ENCODE assay signal across 8 cellular contexts in genomic region chr18:10851824-10852225, GRCh38.
DNase-seq lines count a peak whose midpoint lies in the region; ATAC-seq and TF ChIP-seq lines count a peak whose summit lies in the region.

No MANE protein-coding gene starts in this region.

- H3K27me3 Mint-ChIP-seq in neural progenitor cell (ENCODE audit: insufficient read depth, low read depth), result no peaks in the 10 kb centered on the region

- ATAC-seq in DND-41 (ENCODE audit: insufficient read depth, low read depth), result peak; percentile 49; the same call in 1 of the 3 replicates
- ATAC-seq in GM21447 (IDR thresholded peaks at IDR 0.05; ENCODE audit: unreplicated experiment), result no peak
- no peak for ATAC-seq in GM21381 (IDR thresholded peaks at IDR 0.05; ENCODE audit: unreplicated experiment)
- no peak for ATAC-seq in GM21717 (IDR thresholded peaks at IDR 0.05; ENCODE audit: unreplicated experiment)

- no peaks in the 10 kb centered on the region for H3K36me3 Mint-ChIP-seq in neural progenitor cell

- H3K27ac ChIP-seq in DND-41 (ENCODE audit: low read length) (no peak overlapping the region), PC-9 (no peak overlapping the region), neural progenitor cell (no peak overlapping the region)

- DNase-seq in DND-41 (no peak), HuH-7.5 (ENCODE audit: low spot score) (peak; percentile 19), PC-9 (no peak), epithelial cell of esophagus (ENCODE audit: low read depth) (peak; percentile 44), neural progenitor cell (ENCODE audit: low spot score) (peak; percentile 62)

- no peak overlapping the region for H3K27ac Mint-ChIP-seq in neural progenitor cell

- no peak overlapping the region for H3K4me2 ChIP-seq in DND-41 (ENCODE audit: insufficient read depth, low read length)
- no peak overlapping the region for H3K4me2 ChIP-seq in PC-9
- no peak overlapping the region for H3K4me2 ChIP-seq in neural progenitor cell

- no peaks in the 10 kb centered on the region; the same call in 1 of the 2 replicates for H3K4me1 ChIP-seq in DND-41 (ENCODE audit: insufficient read depth, low read length)
- H3K4me1 ChIP-seq in PC-9 (replicated peaks; ENCODE audit: insufficient read depth), result no peaks in the 10 kb centered on the region
- H3K4me1 ChIP-seq in neural progenitor cell, result no peaks in the 10 kb centered on the region

- BruUV-seq in PC-9 (replicated peaks; lab: Mats Ljungman, UMichigan), result no TSS peak

- H3K9me3 ChIP-seq in DND-41 (ENCODE audit: insufficient read depth, low read length, severe bottlenecking), result no peaks in the 10 kb centered on the region
- no peaks in the 10 kb centered on the region for H3K9me3 ChIP-seq in PC-9 (ENCODE audit: insufficient read depth, low read depth)
- no peaks in the 10 kb centered on the region for H3K9me3 ChIP-seq in neural progenitor cell (ENCODE audit: low read depth)

- CTCF ChIA-PET in PC-9 (lab: Charles Lee), result no interaction called here

- H3K9ac ChIP-seq in DND-41 (ENCODE audit: low read depth, low read length) (no peak overlapping the region), neural progenitor cell (no peak overlapping the region)

- H3K4me3 Mint-ChIP-seq in neural progenitor cell, result no peak overlapping the region

- H3K9me3 Mint-ChIP-seq in neural progenitor cell, result no peaks in the 10 kb centered on the region

- peaks cover 14% of the 10 kb centered on the region for H3K27me3 ChIP-seq in DND-41 (ENCODE audit: insufficient read depth, low read length, poor library complexity)
- H3K27me3 ChIP-seq in PC-9 (ENCODE audit: insufficient read depth, low read depth), result peaks cover 30% of the 10 kb centered on the region
- H3K27me3 ChIP-seq in neural progenitor cell, result no peaks in the 10 kb centered on the region

- H3F3A ChIP-seq in PC-9 (ENCODE audit: insufficient read depth, low read depth) (no peaks in the 10 kb centered on the region), neural progenitor cell (ENCODE audit: low read depth) (no peaks in the 10 kb centered on the region)

- H3K79me2 ChIP-seq in DND-41 (ENCODE audit: insufficient read depth, low read length) (no peaks in the 10 kb centered on the region), PC-9 (ENCODE audit: low read depth) (no peaks in the 10 kb centered on the region), neural progenitor cell (ENCODE audit: low read depth) (no peaks in the 10 kb centered on the region)

- H3K36me3 ChIP-seq in DND-41 (ENCODE audit: insufficient read depth, low read length) (no peaks in the 10 kb centered on the region), PC-9 (ENCODE audit: low read depth) (no peaks in the 10 kb centered on the region), neural progenitor cell (no peaks in the 10 kb centered on the region)

- intact Hi-C loops in PC-9 (cut with micrococcal nuclease; ENCODE audit: unreplicated experiment), result loop anchor here (1.0 to 2.0 kb wide), 2 partner anchors 189 to 701 kb away; no protein-coding TSS in a partner anchor

- H2AFZ ChIP-seq in DND-41 (ENCODE audit: low read depth, low read length) (no peak overlapping the region), PC-9 (no peak overlapping the region), neural progenitor cell (replicated peaks) (no peak overlapping the region)

- POLR2A ChIA-PET in PC-9 (lab: Charles Lee; ENCODE audit: unreplicated experiment), result no interaction called here

- H4K20me1 ChIP-seq in DND-41 (ENCODE audit: insufficient read depth, low read length) (no peaks in the 10 kb centered on the region; the same call in 1 of the 2 replicates), PC-9 (ENCODE audit: insufficient read depth) (no peaks in the 10 kb centered on the region), neural progenitor cell (ENCODE audit: low read depth) (no peaks in the 10 kb centered on the region)

- H3K4me1 Mint-ChIP-seq in neural progenitor cell, result no peaks in the 10 kb centered on the region

- H3K4me3 ChIP-seq in DND-41 (ENCODE audit: low read depth in 1 of 2, low read length in 2 of 2), result no peak overlapping the region
- H3K4me3 ChIP-seq in PC-9, result no peak overlapping the region
- H3K4me3 ChIP-seq in epithelial cell of esophagus (ENCODE audit: low read length), result no peak overlapping the region
- H3K4me3 ChIP-seq in neural progenitor cell, result no peak overlapping the region

- TF ChIP-seq CTCF in DND-41 (IDR thresholded peaks at IDR 0.05; ENCODE audit: borderline replicate concordance, extremely low read depth, low read length, poor library complexity, severe bottlenecking), result peak; percentile 73
- TF ChIP-seq CTCF in PC-9 (conservative IDR thresholded peaks at IDR 0.05), result peak; percentile 84
- peak; percentile 64 for TF ChIP-seq CTCF in epithelial cell of esophagus (IDR thresholded peaks at IDR 0.05; ENCODE audit: insufficient read depth, low read depth, low read length, missing control alignments)
- TF ChIP-seq CTCF in neural progenitor cell (IDR thresholded peaks at IDR 0.05), result peak; percentile 88

- H3K9me2 ChIP-seq in PC-9 (ENCODE audit: insufficient read depth), result no peaks in the 10 kb centered on the region

Comparison
In these comparisons a context has a peak if more than half of its experiments do, and no peak if none do; other contexts are left out.
1. DNase-seq: peak in HuH-7.5 (single experiment), epithelial cell of esophagus (single experiment) and neural progenitor cell (single experiment); none in DND-41 (single experiment) and PC-9 (0 of 2).
2. Peak in every context shown above with its lines, with median percentiles within 50 percentile points of each other: CTCF ChIP-seq.